Comparison of ENCODE assay signal across 8 cellular contexts in genomic region chr3:14261229-14261628, GRCh38.
A peak's percentile ranks its signal among the peaks of the same experiment; 100 is the strongest.
DNase-seq lines count a peak whose midpoint lies in the region; ATAC-seq, FAIRE-seq and TF ChIP-seq lines count a peak whose summit lies in the region.

No MANE protein-coding gene starts in this region.

- FAIRE-seq in GM18507 (lab: Jason Lieb, UNC) (peak; percentile 72), kidney (lab: Jason Lieb, UNC) (peak; percentile 56)

- WGBS in mammary epithelial cell (ENCODE audit: low coverage, missing lambda C conversion rate), result 12% methylated on average over 7 of the region's 8 CpGs

- DNase-seq in A172 (ENCODE audit: low spot score) (peak; percentile 68), GM18507 (ENCODE audit: extremely low spot score, insufficient read length, low read depth) (peak; percentile 64), NCI-H2107 (lab: John Stamatoyannopoulos, UW) (peak; percentile 26), mammary epithelial cell (peak; percentile 46), kidney (peak; percentile 91)
- DNase-seq in activated CD4-positive, CD25-positive, alpha-beta regulatory T cell (lab: John Stamatoyannopoulos, UW), result peak; percentile 47 to 60 (median 50)
- peak; percentile 67 for DNase-seq in stimulated activated CD4-positive, alpha-beta T cell treated with anti-CD3 and anti-CD28 coated beads, Interleukin-1b, Interleukin-23, amount 100 ng/mL, for 48 hours

- CTCF ChIA-PET in mammary epithelial cell (lab: Charles Lee; ENCODE audit: low non-redundant PET), result interaction anchor here (0.6 to 0.9 kb wide), 2 partner anchors 207 to 390 kb away, joined by 5 to 26 read pairs; partner anchors contain the start of gene CCDC174

- H3K9me3 ChIP-seq in mammary epithelial cell (replicated peaks; ENCODE audit: insufficient read depth, low read length) (no peaks in the 10 kb centered on the region), kidney (ENCODE audit: control insufficient read depth in 1 of 2, low read length in 2 of 2) (no peaks in the 10 kb centered on the region)

- dilution Hi-C loops in mammary epithelial cell (cut with HindIII; ENCODE audit: low sequenced_read_pairs), result no loop called here

- TF ChIP-seq CTCF in mammary epithelial cell (conservative IDR thresholded peaks at IDR 0.05 in 1 of 2, IDR thresholded peaks at IDR 0.05 in 1 of 2; ENCODE audit: extremely low read depth in 1 of 2, insufficient read depth in 1 of 2, low read depth in 1 of 2, low read length in 2 of 2) (peak; percentile 98), kidney (IDR thresholded peaks at IDR 0.05; ENCODE audit: borderline replicate concordance, extremely low read depth, insufficient read depth) (peak; percentile 99)

- H3K36me3 ChIP-seq in mammary epithelial cell (ENCODE audit: insufficient read depth, low read length) (no peaks in the 10 kb centered on the region), kidney (ENCODE audit: control insufficient read depth in 1 of 2, insufficient read depth in 2 of 2, low read length in 2 of 2) (no peaks in the 10 kb centered on the region)

- H3K27me3 ChIP-seq in mammary epithelial cell (ENCODE audit: insufficient read depth, low read length), result no peaks in the 10 kb centered on the region

- no peak for ATAC-seq in HG02870 (IDR thresholded peaks at IDR 0.05; ENCODE audit: unreplicated experiment)

- no peak overlapping the region for H3K9ac ChIP-seq in mammary epithelial cell (ENCODE audit: insufficient read depth, low read length)
- no peak overlapping the region for H3K9ac ChIP-seq in kidney (ENCODE audit: low read length in 2 of 2)

- intact Hi-C loops in mammary epithelial cell (cut with micrococcal nuclease), result loop anchor here (1.0 to 10.0 kb wide), 8 partner anchors 58 to 661 kb away; partner anchors contain the start of gene SLC6A6
- intact Hi-C loops in kidney (cut with DNase I), result no loop called here

- no peak overlapping the region for H3K27ac ChIP-seq in mammary epithelial cell (ENCODE audit: insufficient read depth, low read depth, low read length)
- no peak overlapping the region for H3K27ac ChIP-seq in kidney (ENCODE audit: low read depth in 2 of 2, low read length in 2 of 2)

- H4K20me1 ChIP-seq in mammary epithelial cell (ENCODE audit: insufficient read depth, low read length), result no peaks in the 10 kb centered on the region

- H3K4me2 ChIP-seq in mammary epithelial cell (ENCODE audit: insufficient read depth, low read depth, low read length), result no peak overlapping the region

- in situ Hi-C loops in mammary epithelial cell (cut with MboI; ENCODE audit: low sequenced_read_pairs in 2 of 2), result loop anchor here (5.0 kb wide), 1 partner anchor 201 kb away; no protein-coding TSS in a partner anchor

- H3K79me2 ChIP-seq in mammary epithelial cell (ENCODE audit: insufficient read depth, low read length), result no peaks in the 10 kb centered on the region

- H3K4me3 ChIP-seq in mammary epithelial cell (replicated peaks in 1 of 3; ENCODE audit: insufficient read depth in 1 of 3, low read depth in 2 of 3, low read length in 3 of 3) (no peak overlapping the region), kidney (ENCODE audit: low read length in 2 of 2) (no peak overlapping the region)

- H2AFZ ChIP-seq in mammary epithelial cell (ENCODE audit: low read depth, low read length), result no peak overlapping the region

- peaks cover 7% of the 10 kb centered on the region for H3K4me1 ChIP-seq in mammary epithelial cell (ENCODE audit: insufficient read depth, low read length)
- H3K4me1 ChIP-seq in kidney (ENCODE audit: control insufficient read depth in 1 of 2, insufficient read depth in 1 of 2, low read depth in 1 of 2, low read length in 2 of 2), result peaks cover 0 to 3% of the 10 kb centered on the region in 2 donors

- BruUV-seq in mammary epithelial cell (replicated peaks; lab: Mats Ljungman, UMichigan), result no TSS peak

Comparison
In these comparisons a context has a peak if more than half of its experiments do, and no peak if none do; other contexts are left out.
1. DNase-seq: peak in every context shown above with its lines; median percentile 91 in kidney; 68 in A172; 67 in stimulated activated CD4-positive, alpha-beta T cell treated with anti-CD3 and anti-CD28 coated beads, Interleukin-1b, Interleukin-23, amount 100 ng/mL, for 48 hours; 64 in GM18507; 50 in activated CD4-positive, CD25-positive, alpha-beta regulatory T cell; 46 in mammary epithelial cell; 26 in NCI-H2107.